14 cellular contexts compared by ENCODE assay signal in the genomic region with DNA sequence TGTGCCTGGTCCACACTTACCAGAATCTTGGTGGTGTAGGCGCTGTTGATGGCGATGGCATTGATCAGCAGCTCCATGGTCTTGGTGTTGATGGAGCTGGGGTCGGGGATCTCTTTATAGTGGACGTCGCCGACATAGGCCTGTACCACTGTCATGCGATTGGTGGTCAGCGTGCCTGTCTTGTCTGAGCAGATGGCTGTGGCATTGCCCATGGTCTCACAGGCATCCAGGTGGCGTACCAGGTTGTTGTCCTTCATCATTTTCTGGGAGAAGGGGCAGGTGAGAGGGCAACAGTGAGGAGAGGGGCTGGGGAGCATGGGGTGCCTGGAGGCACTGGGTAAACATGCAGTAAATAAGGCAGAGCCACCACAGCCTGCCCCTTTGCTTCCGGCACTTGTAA. TPM values are rescaled to one million over a fixed set of nuclear protein-coding genes. Genes with fewer than 3 reads are reported as not detected.
DNase-seq lines count a peak whose midpoint lies in the region; ATAC-seq, FAIRE-seq and TF ChIP-seq lines count a peak whose summit lies in the region.
"Had no signal": no experiment of that assay in that cellular context is flagged by ENCODE, and none has a peak within 500 bp of the region (broad histone marks: within the 10 kb centered on the region; RNA-seq: fewer than 3 reads in every experiment).

No MANE protein-coding gene starts in this region.

- H3K9me3 ChIP-seq in HUES64 (ENCODE audit: insufficient read depth, low read depth, low read length) (no peaks in the 10 kb centered on the region), H1 (ENCODE audit: insufficient read depth in 2 of 2, low read depth in 1 of 2, low read length in 1 of 2) (peaks cover 0 to 4% of the 10 kb centered on the region in 2 experiments; a peak in 1 of 4 replicates), spleen (peaks cover 0 to 7% (median 0%) of the 10 kb centered on the region in 8 donors), Karpas-422 (ENCODE audit: low read length) (no peaks in the 10 kb centered on the region; the same call in 1 of the 2 replicates)

- H3K4me1 Mint-ChIP-seq in activated naive CD4-positive, alpha-beta T cell treated with anti-CD3 and anti-CD28 coated beads, Interleukin-2, amount 10 ng/mL, durations not matched to agents 7 days and 5 days = no peaks in the 10 kb centered on the region
- peaks cover 10% of the 10 kb centered on the region for H3K4me1 Mint-ChIP-seq in activated naive CD4-positive, alpha-beta T cell treated with anti-CD3 and anti-CD28 coated beads for 36 hours (ENCODE audit: low read depth)

- no peak overlapping the region for H3K56ac ChIP-seq in H1 (replicated peaks; ENCODE audit: insufficient read length, low read depth, low read length)

- no peak for TF ChIP-seq RAD21 in H1 (IDR thresholded peaks at IDR 0.05 in 1 of 2, conservative IDR thresholded peaks at IDR 0.05 in 1 of 2; ENCODE audit: low read depth in 2 of 2, low read length in 2 of 2)

- no peak for TF ChIP-seq EP300 in H1 (IDR thresholded peaks at IDR 0.05; ENCODE audit: borderline replicate concordance in 1 of 2, low read depth in 2 of 2, low read length in 2 of 2)

- no peaks in the 10 kb centered on the region for H3K9me2 ChIP-seq in Karpas-422 (replicated peaks; ENCODE audit: insufficient read depth, low read length)

- 96% methylated on average over 10 of the region's 10 CpGs for WGBS in HUES64
- WGBS in H1 (ENCODE audit: extremely low coverage in 1 of 2, insufficient coverage in 1 of 2, insufficient read length in 1 of 2, insufficient replicate concordance in 2 of 2, low coverage in 1 of 2, low lambda C conversion rate in 2 of 2, missing lambda C conversion rate in 1 of 2), 2 experiments = 94% methylated on average over 10 of the region's 10 CpGs; no CpG with 5 or more reads in 1 of the 2 experiments
- WGBS in spleen, 5 donors = 91 to 97% (median 94%) methylated on average over 10 of the region's 10 CpGs

- no peaks in the 10 kb centered on the region for H3K36me3 ChIP-seq in HUES64 (ENCODE audit: insufficient read depth, low read length)
- no peaks in the 10 kb centered on the region for H3K36me3 ChIP-seq in H1 (ENCODE audit: control insufficient read depth in 2 of 4, insufficient read depth in 4 of 4, low read length in 3 of 4)
- H3K36me3 ChIP-seq in spleen = no peaks in the 10 kb centered on the region
- H3K36me3 ChIP-seq in Karpas-422 (ENCODE audit: insufficient read depth, low read length) = no peaks in the 10 kb centered on the region

- H4K20me1 ChIP-seq in H1 (replicated peaks in 1 of 2; ENCODE audit: control insufficient read depth in 1 of 2, insufficient read depth in 2 of 2, low read length in 2 of 2) (no peaks in the 10 kb centered on the region), Karpas-422 (ENCODE audit: insufficient read depth, low read depth, low read length) (no peaks in the 10 kb centered on the region)

- H3K27me3 Mint-ChIP-seq in activated naive CD4-positive, alpha-beta T cell treated with anti-CD3 and anti-CD28 coated beads, Interleukin-2, amount 10 ng/mL, durations not matched to agents 7 days and 5 days = peaks cover 28% of the 10 kb centered on the region
- H3K27me3 Mint-ChIP-seq in activated naive CD4-positive, alpha-beta T cell treated with anti-CD3 and anti-CD28 coated beads for 36 hours (ENCODE audit: low read depth) = peaks cover 8% of the 10 kb centered on the region

- H3K4me1 ChIP-seq in HUES64 (ENCODE audit: insufficient read depth, low read length) = peaks cover 7% of the 10 kb centered on the region
- H3K4me1 ChIP-seq in H1 (replicated peaks in 1 of 4; ENCODE audit: control insufficient read depth in 3 of 4, insufficient read depth in 4 of 4, low read length in 3 of 4) = peaks cover 0 to 9% (median 2%) of the 10 kb centered on the region in 4 experiments; a peak in 5 of 7 replicates
- no peaks in the 10 kb centered on the region for H3K4me1 ChIP-seq in spleen
- H3K4me1 ChIP-seq in Karpas-422 (ENCODE audit: low read length) = peaks cover 6% of the 10 kb centered on the region

- no peak overlapping the region for H3K9ac ChIP-seq in HUES64 (ENCODE audit: low read depth, low read length)
- peak overlapping the region in 1 of 4 experiments; percentile 14; a peak in 1 of 7 replicates for H3K9ac ChIP-seq in H1 (replicated peaks in 1 of 4; ENCODE audit: extremely low read depth in 1 of 4, low read depth in 3 of 4, low read length in 3 of 4)
- H3K9ac ChIP-seq in Karpas-422 (ENCODE audit: low read length) = no peak overlapping the region

- H3K27ac ChIP-seq in HUES64 (ENCODE audit: low read depth, low read length) (peak overlapping the region; percentile 48; the same call in 1 of the 2 replicates), H1 (ENCODE audit: low read depth, low read length) (no peak overlapping the region), spleen (no peak overlapping the region), Karpas-422 (ENCODE audit: low read length) (no peak overlapping the region)
- H3K27ac ChIP-seq: 22Rv1, HL-60 had no signal

- CTCF ChIA-PET in activated naive CD4-positive, alpha-beta T cell treated with anti-CD3 and anti-CD28 coated beads, Interleukin-2, amount 10 ng/mL, durations not matched to agents 7 days and 5 days (lab: Charles Lee) = no interaction called here
- CTCF ChIA-PET in activated naive CD4-positive, alpha-beta T cell treated with anti-CD3 and anti-CD28 coated beads for 36 hours (lab: Charles Lee) = no interaction called here
- CTCF ChIA-PET in H1 (lab: Charles Lee; ENCODE audit: partially characterized antibody) = interaction anchor here (1.6 kb wide), 1 partner anchor 49 kb away, joined by 5 read pairs; no protein-coding TSS in a partner anchor

- H3K4me2 ChIP-seq in H1 (ENCODE audit: insufficient read depth in 1 of 2, low read depth in 2 of 2, low read length in 2 of 2) (no peak overlapping the region), Karpas-422 (ENCODE audit: low read depth, low read length, poor library complexity, severe bottlenecking) (no peak overlapping the region)

- H3K14ac ChIP-seq in H1 (ENCODE audit: insufficient read length) = no peak overlapping the region

- no peak overlapping the region for H3K23ac ChIP-seq in H1 (ENCODE audit: insufficient read length)

- no peak overlapping the region for H2AK5ac ChIP-seq in H1 (ENCODE audit: low read depth, low read length)

- no peak overlapping the region for H3K4me3 Mint-ChIP-seq in activated naive CD4-positive, alpha-beta T cell treated with anti-CD3 and anti-CD28 coated beads, Interleukin-2, amount 10 ng/mL, durations not matched to agents 7 days and 5 days
- no peak overlapping the region for H3K4me3 Mint-ChIP-seq in activated naive CD4-positive, alpha-beta T cell treated with anti-CD3 and anti-CD28 coated beads for 36 hours
- H3K4me3 Mint-ChIP-seq: CD4-positive, alpha-beta T cell had no signal

- no peak overlapping the region for H3K4ac ChIP-seq in H1 (replicated peaks; ENCODE audit: insufficient read length, low read depth, low read length)

- no peak overlapping the region for H2BK5ac ChIP-seq in H1 (ENCODE audit: low read depth, low read length)

- H2BK15ac ChIP-seq in H1 (ENCODE audit: low read length) = no peak overlapping the region; the same call in 1 of the 2 replicates

- no peak overlapping the region for H4K5ac ChIP-seq in H1 (ENCODE audit: insufficient read length, low read depth, low read length)

- H3K79me2 ChIP-seq in H1 (ENCODE audit: control insufficient read depth in 1 of 2, insufficient read depth in 2 of 2, low read length in 2 of 2) = no peaks in the 10 kb centered on the region
- no peaks in the 10 kb centered on the region for H3K79me2 ChIP-seq in Karpas-422 (ENCODE audit: low read length)

- TF ChIP-seq CTCF in H1 (IDR thresholded peaks at IDR 0.05; ENCODE audit: control extremely low read depth in 1 of 3, insufficient read depth in 1 of 3, low read depth in 1 of 3, low read length in 3 of 3) (no peak), spleen (IDR thresholded peaks at IDR 0.05 in 8 of 11, conservative IDR thresholded peaks at IDR 0.05 in 3 of 11) (no peak)

- H3K27me3 ChIP-seq in HUES64 (ENCODE audit: insufficient read depth, low read length) (no peaks in the 10 kb centered on the region), H1 (replicated peaks in 1 of 4; ENCODE audit: control insufficient read depth in 3 of 4, extremely low read depth in 1 of 4, insufficient read depth in 3 of 4, low read length in 3 of 4) (no peaks in the 10 kb centered on the region; a peak in 2 of 7 replicates), spleen (replicated peaks in 1 of 7) (peaks cover 0 to 8% (median 0%) of the 10 kb centered on the region in 7 donors), Karpas-422 (ENCODE audit: low read length) (no peaks in the 10 kb centered on the region)

- H3K4me3 ChIP-seq in HUES64 (ENCODE audit: low read length) = no peak overlapping the region
- H3K4me3 ChIP-seq in H1 (ENCODE audit: extremely low read depth in 1 of 4, insufficient read depth in 2 of 4, low read depth in 3 of 4, low read length in 4 of 4) = no peak overlapping the region
- no peak overlapping the region for H3K4me3 ChIP-seq in spleen
- H3K4me3 ChIP-seq in Karpas-422 (ENCODE audit: low read length) = no peak overlapping the region

- no peak for DNase-seq in activated naive CD4-positive, alpha-beta T cell treated with anti-CD3 and anti-CD28 coated beads, Interleukin-2, amount 10 ng/mL, durations not matched to agents 7 days and 5 days
- DNase-seq in activated naive CD4-positive, alpha-beta T cell treated with anti-CD3 and anti-CD28 coated beads for 36 hours = no peak
- DNase-seq in H1 (ENCODE audit: low read depth in 1 of 2, low spot score in 2 of 2) = no peak
- peak; percentile 51 for DNase-seq in spleen
- no peak for DNase-seq in Karpas-422
- DNase-seq: Calu3; CD4-positive, alpha-beta T cell; DMS 273 treated with DMSO at 0.1 percent for 48 hours had no signal

- 0 out of 2 replicates have a peak overlapping the region, but pooled peaks have one; percentile 45 for H2BK12ac ChIP-seq in H1 (ENCODE audit: low read depth, low read length)

- peaks cover 6% of the 10 kb centered on the region; the same call in 1 of the 2 replicates for H3K23me2 ChIP-seq in H1 (ENCODE audit: low read depth, low read length)

- H3K36me3 Mint-ChIP-seq in activated naive CD4-positive, alpha-beta T cell treated with anti-CD3 and anti-CD28 coated beads, Interleukin-2, amount 10 ng/mL, durations not matched to agents 7 days and 5 days = no peaks in the 10 kb centered on the region
- no peaks in the 10 kb centered on the region for H3K36me3 Mint-ChIP-seq in activated naive CD4-positive, alpha-beta T cell treated with anti-CD3 and anti-CD28 coated beads for 36 hours (ENCODE audit: low read depth)

- POLR2A ChIA-PET in H1 (lab: Charles Lee; ENCODE audit: partially characterized antibody) = no interaction called here

- peak overlapping the region; percentile 4 for H3K27ac Mint-ChIP-seq in activated naive CD4-positive, alpha-beta T cell treated with anti-CD3 and anti-CD28 coated beads, Interleukin-2, amount 10 ng/mL, durations not matched to agents 7 days and 5 days
- no peak overlapping the region for H3K27ac Mint-ChIP-seq in activated naive CD4-positive, alpha-beta T cell treated with anti-CD3 and anti-CD28 coated beads for 36 hours
- H3K27ac Mint-ChIP-seq: CD4-positive, alpha-beta T cell had no signal

- peak overlapping the region; percentile 15; the same call in 1 of the 2 replicates for H3K18ac ChIP-seq in H1 (ENCODE audit: extremely low read depth, low read length)

- intact Hi-C loops in activated naive CD4-positive, alpha-beta T cell treated with anti-CD3 and anti-CD28 coated beads for 36 hours (cut with micrococcal nuclease) = no loop called here
- intact Hi-C loops in spleen (cut with DNase I; ENCODE audit: low total_unique reads) = no loop called here

- TF ChIP-seq POLR2A in H1 (IDR thresholded peaks at IDR 0.05; ENCODE audit: control extremely low read depth in 1 of 2, low read depth in 2 of 2, low read length in 2 of 2) (no peak), spleen (IDR thresholded peaks at IDR 0.05) (no peak)

- ATAC-seq in HG03045 (IDR thresholded peaks at IDR 0.05; ENCODE audit: unreplicated experiment) (no peak), HG03039 (IDR thresholded peaks at IDR 0.05; ENCODE audit: unreplicated experiment) (no peak)

- H2BK20ac ChIP-seq in H1 (ENCODE audit: low read length) = no peak overlapping the region

- peak overlapping the region; percentile 24 for H2BK120ac ChIP-seq in H1 (replicated peaks; ENCODE audit: low read depth, low read length)

- H3K79me1 ChIP-seq in H1 (ENCODE audit: low read depth, low read length) = no peaks in the 10 kb centered on the region

- peak overlapping the region; percentile 52 for H4K91ac ChIP-seq in H1 (replicated peaks; ENCODE audit: insufficient read length, low read length)

- peaks cover 3% of the 10 kb centered on the region for H3K9me3 Mint-ChIP-seq in activated naive CD4-positive, alpha-beta T cell treated with anti-CD3 and anti-CD28 coated beads, Interleukin-2, amount 10 ng/mL, durations not matched to agents 7 days and 5 days
- peaks cover 5% of the 10 kb centered on the region for H3K9me3 Mint-ChIP-seq in activated naive CD4-positive, alpha-beta T cell treated with anti-CD3 and anti-CD28 coated beads for 36 hours
- H3K9me3 Mint-ChIP-seq: CD4-positive, alpha-beta T cell had no signal

- no peak overlapping the region for H4K8ac ChIP-seq in H1 (ENCODE audit: extremely low read depth, insufficient read depth, low read length)

- no peak for FAIRE-seq in H1 (lab: Jason Lieb, UNC)
- FAIRE-seq: H54 had no signal

- H2AFZ ChIP-seq in H1 (ENCODE audit: low read length) (no peak overlapping the region; the same call in 1 of the 2 replicates), Karpas-422 (ENCODE audit: low read length) (no peak overlapping the region)

RNA-seq across cellular contexts. Expression of a gene that starts 50.9 kb away (rescaled TPM):
- 100 to 1,000 TPM in 1 of 2 experiments, 10 to 100 TPM in 1; 98.1 to 100 TPM for total RNA-seq in activated naive CD4-positive, alpha-beta T cell treated with anti-CD3 and anti-CD28 coated beads for 36 hours
- polyA plus RNA-seq in HUES64 (2013, experiment 1 of 2) = 94.0 TPM
- polyA plus RNA-seq in HUES64 (2013, experiment 2 of 2) = 94.7 TPM
- total RNA-seq in H1 (2021; fragmentation: NEBNext Ultra II Directional; extraction: Animal tissue kit (Norgen Biotek cat#: 25700)) = 131 and 136 TPM in 2 replicates
- polyA plus RNA-seq in H1 (2011; rRNA removed) (115 and 124 TPM in 2 replicates), spleen (10 to 100 TPM; 52.1 to 78.7 (median 68.0) TPM)
- polyA plus RNA-seq in H1 (2011; cell fraction: cytosol; rRNA removed) = 155 TPM
- 166 TPM for polyA plus RNA-seq in H1 (2011; cell fraction: nucleus; rRNA removed)
- 123 to 167 TPM (median 161 TPM) in 4 replicates for polyA plus RNA-seq in H1 (2012, experiment 1 of 2)
- polyA plus RNA-seq in H1 (2012, experiment 2 of 2) = 77.7 TPM
- 92.4 TPM for polyA plus RNA-seq in H1 (2013, experiment 1 of 2)
- 92.3 TPM for polyA plus RNA-seq in H1 (2013, experiment 2 of 2)
- polyA minus RNA-seq in H1 (2011; rRNA and poly(A)+ RNA removed) = 165 and 212 TPM in 2 replicates
- polyA minus RNA-seq in H1 (2011; cell fraction: cytosol; rRNA and poly(A)+ RNA removed) = 100.0 TPM
- 119 TPM for polyA minus RNA-seq in H1 (2011; cell fraction: nucleus; rRNA and poly(A)+ RNA removed)
- 100 to 1,000 TPM in 1 of 7 donors, 10 to 100 TPM in 6; 61.6 to 115 (median 71.2) TPM for total RNA-seq in spleen
- total RNA-seq in Karpas-422 (2014; rRNA removed; shearing (Covaris generic); ENCODE audit: low replicate concordance) = 48.6 and 77.1 TPM in 2 replicates
